In the genomic region with DNA sequence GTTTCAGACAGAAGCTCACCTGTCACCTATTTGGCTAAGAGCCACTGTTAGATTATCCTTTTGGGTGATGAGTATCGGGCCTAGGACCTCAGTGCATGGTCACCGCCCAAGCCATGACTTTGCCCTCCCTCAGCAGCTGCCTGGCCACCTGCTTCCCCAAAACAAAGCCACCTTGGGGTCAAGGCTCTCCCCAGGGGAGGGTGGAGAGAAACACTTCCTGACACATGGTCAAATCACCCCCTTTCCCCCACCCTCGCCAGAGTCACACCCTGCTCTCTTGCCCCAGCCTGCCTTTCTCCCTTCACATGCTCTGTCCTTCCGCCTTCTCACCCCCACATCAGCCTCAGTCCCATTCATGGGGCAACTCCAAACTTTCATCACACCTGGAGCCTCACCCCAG, we compare ENCODE assay signal across 14 cellular contexts. TPM values are rescaled to one million over a fixed set of nuclear protein-coding genes. Genes with fewer than 3 reads are reported as not detected.
DNase-seq lines count a peak whose midpoint lies in the region; ATAC-seq, FAIRE-seq and TF ChIP-seq lines count a peak whose summit lies in the region.
"Had no signal": no experiment of that assay in that cellular context is flagged by ENCODE, and none has a peak within 500 bp of the region (broad histone marks: within the 10 kb centered on the region; RNA-seq: fewer than 3 reads in every experiment).

No MANE protein-coding gene starts in this region.

- FAIRE-seq in pancreas (lab: Jason Lieb, UNC), result no peak

- peaks cover 8% of the 10 kb centered on the region for H3K36me3 Mint-ChIP-seq in Caco-2 (ENCODE audit: insufficient read depth, unreplicated experiment)
- H3K36me3 Mint-ChIP-seq: CD8-positive, alpha-beta memory T cell had no signal

- POLR2A ChIA-PET in Caco-2 (lab: Charles Lee), result no interaction called here

- CTCF ChIA-PET in Caco-2 (lab: Charles Lee), result interaction anchor here (4.0 kb wide), 1 partner anchor 104 kb away, joined by 105 read pairs; no protein-coding TSS in a partner anchor

- no peaks in the 10 kb centered on the region for H3K27me3 Mint-ChIP-seq in Caco-2 (ENCODE audit: insufficient read depth, unreplicated experiment)

- WGBS in pancreas, 2 donors, result 80 to 83% methylated on average over 4 of the region's 4 CpGs

- intact Hi-C loops in Caco-2 (cut with micrococcal nuclease; ENCODE audit: unreplicated experiment), result loop anchor here (5.0 kb wide), 1 partner anchor 86 kb away; no protein-coding TSS in a partner anchor
- intact Hi-C loops in colonic mucosa (cut with DNase I), result no loop called here
- intact Hi-C loops in pancreas (cut with DNase I), result loop anchor here in 1 of 3 donors (5.0 kb wide), 2 partner anchors 106 to 176 kb away; no protein-coding TSS in a partner anchor

- H3K36me3 ChIP-seq in Caco-2 (ENCODE audit: control insufficient read depth, insufficient read depth, low read length), result no peaks in the 10 kb centered on the region; the same call in 1 of the 2 replicates
- H3K36me3 ChIP-seq in colonic mucosa, result no peaks in the 10 kb centered on the region
- H3K36me3 ChIP-seq in parathyroid adenoma (ENCODE audit: control insufficient read depth, insufficient read depth, low read length), result no peaks in the 10 kb centered on the region
- H3K36me3 ChIP-seq in pancreas, result no peaks in the 10 kb centered on the region

- peaks cover 39% of the 10 kb centered on the region for H3K4me1 ChIP-seq in Caco-2
- peaks cover 11% of the 10 kb centered on the region for H3K4me1 ChIP-seq in colonic mucosa
- peaks cover 17% of the 10 kb centered on the region for H3K4me1 ChIP-seq in parathyroid adenoma
- H3K4me1 ChIP-seq in pancreas, result peaks cover 0 to 18% (median 16%) of the 10 kb centered on the region in 3 donors

- TF ChIP-seq CTCF in Caco-2 (IDR thresholded peaks at IDR 0.05; ENCODE audit: insufficient read depth in 1 of 2, low read depth in 1 of 2, low read length in 1 of 2, severe bottlenecking in 1 of 2, unreplicated experiment in 1 of 2) (no peak), colonic mucosa (IDR thresholded peaks at IDR 0.05) (no peak), parathyroid adenoma (IDR thresholded peaks at IDR 0.05) (no peak), pancreas (IDR thresholded peaks at IDR 0.05) (no peak)

- H3K27me3 ChIP-seq in Caco-2 (replicated peaks; ENCODE audit: control insufficient read depth, insufficient read depth, low read length) (no peaks in the 10 kb centered on the region), colonic mucosa (no peaks in the 10 kb centered on the region), parathyroid adenoma (ENCODE audit: control insufficient read depth, insufficient read depth, low read length) (no peaks in the 10 kb centered on the region), pancreas (no peaks in the 10 kb centered on the region)

- H3K9ac ChIP-seq in colonic mucosa (ENCODE audit: low read depth in 2 of 2, low read length in 2 of 2) (peak overlapping the region in 1 of 2 donors; percentile 59), parathyroid adenoma (no peak overlapping the region)

- H3K27ac Mint-ChIP-seq in Caco-2 (ENCODE audit: unreplicated experiment), result no peak overlapping the region

- H3K4me2 ChIP-seq in parathyroid adenoma (ENCODE audit: low read length), result no peak overlapping the region

- no peaks in the 10 kb centered on the region for H3K9me3 Mint-ChIP-seq in Caco-2 (ENCODE audit: unreplicated experiment)
- H3K9me3 Mint-ChIP-seq: CD8-positive, alpha-beta memory T cell had no signal

- BruUV-seq in Caco-2 (replicated peaks; lab: Mats Ljungman, UMichigan), result no TSS peak

- peak overlapping the region; percentile 71 for H3K4me3 Mint-ChIP-seq in Caco-2 (ENCODE audit: unreplicated experiment)

- H3K4me1 Mint-ChIP-seq in Caco-2 (ENCODE audit: low read depth, unreplicated experiment), result peaks cover 32% of the 10 kb centered on the region

- H3K27ac ChIP-seq in colonic mucosa (peak overlapping the region; percentile 82), parathyroid adenoma (no peak overlapping the region), pancreas (no peak overlapping the region)

- ATAC-seq in pancreas, result no peak

- no peaks in the 10 kb centered on the region for H3K79me2 ChIP-seq in parathyroid adenoma

- no peaks in the 10 kb centered on the region for H3K9me3 ChIP-seq in Caco-2
- H3K9me3 ChIP-seq in colonic mucosa, result no peaks in the 10 kb centered on the region
- no peaks in the 10 kb centered on the region for H3K9me3 ChIP-seq in parathyroid adenoma (ENCODE audit: control insufficient read depth, low read length)
- no peaks in the 10 kb centered on the region for H3K9me3 ChIP-seq in pancreas

- DNase-seq in Caco-2, result no peak
- DNase-seq in NAMALWA (ENCODE audit: low spot score), result peak; percentile 45
- DNase-seq in colonic mucosa, result peak; percentile 72
- no peak for DNase-seq in stimulated activated CD4-positive, alpha-beta T cell treated with anti-CD3 and anti-CD28 coated beads, Interleukin-1b, Interleukin-23, amount 100 ng/mL, for 48 hours
- DNase-seq in activated CD8-positive, alpha-beta memory T cell treated with anti-CD3 and anti-CD28 coated beads, Interleukin-2, amount 50 U/mL, for 48 hours, result no peak
- DNase-seq in KG1 (lab: John Stamatoyannopoulos, UW), result no peak
- no peak for DNase-seq in pancreas
- DNase-seq: CD8-positive, alpha-beta memory T cell; midbrain; NCI-H1105 treated with DMSO at 0.1 percent for 48 hours; SIG-M5 had no signal

- H3K4me3 ChIP-seq in Caco-2 (ENCODE audit: low read depth, low read length) (no peak overlapping the region), colonic mucosa (no peak overlapping the region), parathyroid adenoma (ENCODE audit: low read depth, low read length) (no peak overlapping the region), pancreas (no peak overlapping the region)

- peak overlapping the region; percentile 34 for H2AFZ ChIP-seq in parathyroid adenoma

RNA-seq across cellular contexts. Expression of a gene that starts 1.7 kb away (rescaled TPM):
- 5.2 and 5.8 TPM in 2 replicates for total RNA-seq in Caco-2 (2022)
- 10 to 100 TPM in 1 of 2 donors, 1 to 10 TPM in 1; 4.3 to 14.6 TPM for total RNA-seq in colonic mucosa
- 1 to 10 TPM in 5 of 6 donors, under 1 TPM in 1; 0.97 to 5.0 (median 1.7) TPM for total RNA-seq in pancreas
- polyA plus RNA-seq in pancreas, result 1 to 10 TPM; 1.9 to 3.1 TPM
- polyA plus RNA-seq: CD8-positive, alpha-beta memory T cell had no signal

RNA-seq across cellular contexts. Expression of a gene that starts 11.9 kb away (rescaled TPM):
- total RNA-seq in Caco-2 (2022) (0.11 and 0.35 TPM in 2 replicates), colonic mucosa (under 1 TPM in 1 of 2 donors, not detected in 1; 0.42 TPM), pancreas (under 1 TPM in 4 of 6 donors, not detected in 2; 0.12 to 0.32 (median 0.23) TPM)
- polyA plus RNA-seq in pancreas, result 1 to 10 TPM in 1 of 2 donors, under 1 TPM in 1; 0.89 to 1.0 TPM
- total RNA-seq: CD8-positive, alpha-beta memory T cell; dermis microvascular lymphatic vessel endothelial cell; NCI-H460 had no signal
- polyA plus RNA-seq: CD8-positive, alpha-beta memory T cell had no signal

RNA-seq across cellular contexts. Expression of a gene that starts 45.2 kb away (rescaled TPM):
- total RNA-seq in Caco-2 (2022) (81.1 and 82.3 TPM in 2 replicates), colonic mucosa (10 to 100 TPM; 41.2 to 41.4 TPM), pancreas (10 to 100 TPM; 10.5 to 26.3 (median 15.0) TPM)
- 10 to 100 TPM; 38.9 to 43.9 TPM for polyA plus RNA-seq in pancreas

RNA-seq across cellular contexts. Expression of a gene that starts 53.5 kb away (rescaled TPM):
- total RNA-seq in Caco-2 (2022), result 130 and 134 TPM in 2 replicates
- 100 to 1,000 TPM; 108 to 115 TPM for total RNA-seq in colonic mucosa
- total RNA-seq in pancreas, result 10 to 100 TPM; 56.0 to 77.7 (median 64.0) TPM
- 10 to 100 TPM; 56.4 to 76.1 TPM for polyA plus RNA-seq in pancreas

Comparison
In these comparisons a context has a peak if more than half of its experiments do, and no peak if none do; other contexts are left out.
1. DNase-seq: peak in NAMALWA (single experiment) and colonic mucosa (single experiment); none in Caco-2 (0 of 2), stimulated activated CD4-positive, alpha-beta T cell treated with anti-CD3 and anti-CD28 coated beads, Interleukin-1b, Interleukin-23, amount 100 ng/mL, for 48 hours (single experiment), activated CD8-positive, alpha-beta memory T cell treated with anti-CD3 and anti-CD28 coated beads, Interleukin-2, amount 50 U/mL, for 48 hours (single experiment), KG1 (single experiment) and pancreas (0 of 6).